In genomic region chr4:75940692-75941253, GRCh38 we compare ENCODE assay signal across 1 cellular context.
A peak's percentile ranks its signal among the peaks of the same experiment; 100 is the strongest.
TF ChIP-seq lines count a peak whose summit lies in the region.

TSS of gene NAAA (minus strand) at chr4:75941013. CDS start at chr4:75940949, 64 bp downstream.

TF ChIP-seq in K562, 482 proteins besides CTCF, POLR2A, EP300 and RAD21 (continued from another document and continues in another):
- TF ChIP-seq DEAF1 (CRISPR knock-in tag; IDR thresholded peaks at IDR 0.05) (no peak), PRDM10 (IDR thresholded peaks at IDR 0.05; ENCODE audit: partially characterized antibody) (no peak), PHB (CRISPR knock-in tag; IDR thresholded peaks at IDR 0.05) (no peak), ARHGAP35 (IDR thresholded peaks at IDR 0.05; ENCODE audit: partially characterized antibody) (no peak), HCFC1 (IDR thresholded peaks at IDR 0.05; ENCODE audit: low read depth, low read length) (no peak), ZBTB7A (IDR thresholded peaks at IDR 0.05; ENCODE audit: borderline replicate concordance, control insufficient read depth, low read depth, low read length) (peak; percentile 53; the same call in 1 of the 2 replicates), NCOA2 (IDR thresholded peaks at IDR 0.05; ENCODE audit: partially characterized antibody in 2 of 2) (no peak), ZNF24 (IDR thresholded peaks at IDR 0.05) (no peak), U2AF1 (optimal IDR thresholded peaks at IDR 0.05; ENCODE audit: low read depth, low read length) (no peak), CHD1 (IDR thresholded peaks at IDR 0.05; ENCODE audit: low read length) (peak; percentile 89), ELF1 (tag; IDR thresholded peaks at IDR 0.05) (no peak), ZNF133 (CRISPR knock-in tag; IDR thresholded peaks at IDR 0.05) (no peak), TAF1 (IDR thresholded peaks at IDR 0.05; ENCODE audit: control insufficient read depth, extremely low read depth, insufficient read depth, low read length, severe bottlenecking) (peak; percentile 18), IRF9 (tag; IDR thresholded peaks at IDR 0.05) (no peak), CREBBP (IDR thresholded peaks at IDR 0.05; ENCODE audit: low read depth, low read length) (no peak), MTA1 (IDR thresholded peaks at IDR 0.05; ENCODE audit: borderline replicate concordance) (no peak), HNRNPL (IDR thresholded peaks at IDR 0.05; ENCODE audit: low read depth, low read length) (no peak), ZBTB11 (CRISPR knock-in tag; IDR thresholded peaks at IDR 0.05) (no peak), THRA (IDR thresholded peaks at IDR 0.05) (no peak), BACH1 (tag; IDR thresholded peaks at IDR 0.05) (no peak), FOXA3 (CRISPR knock-in tag; conservative IDR thresholded peaks at IDR 0.05 in 1 of 2, IDR thresholded peaks at IDR 0.05 in 1 of 2) (no peak), SFPQ (IDR thresholded peaks at IDR 0.05; ENCODE audit: low read depth, low read length) (no peak), DACH1 (IDR thresholded peaks at IDR 0.05; ENCODE audit: partially characterized antibody) (no peak), PHF21A (IDR thresholded peaks at IDR 0.05; ENCODE audit: borderline replicate concordance, low read depth) (no peak), HBP1 (CRISPR knock-in tag; IDR thresholded peaks at IDR 0.05) (no peak), FUS (optimal IDR thresholded peaks at IDR 0.05; ENCODE audit: low read depth, low read length) (no peak), RBM15 (IDR thresholded peaks at IDR 0.05; ENCODE audit: insufficient read depth, low read length) (no peak), VEZF1 (CRISPR knock-in tag; IDR thresholded peaks at IDR 0.05) (no peak), BRD4 (IDR thresholded peaks at IDR 0.05) (no peak), ZNF561 (CRISPR knock-in tag; conservative IDR thresholded peaks at IDR 0.05) (no peak), ETV6 (IDR thresholded peaks at IDR 0.05; ENCODE audit: borderline replicate concordance in 1 of 2, low read depth in 2 of 2, low read length in 1 of 2) (no peak), ETV6 (CRISPR knock-in tag; IDR thresholded peaks at IDR 0.05; ENCODE audit: borderline replicate concordance) (no peak), HNRNPK (IDR thresholded peaks at IDR 0.05; ENCODE audit: low read depth, low read length, poor library complexity, severe bottlenecking) (no peak), IRF1 (CRISPR knock-in tag; IDR thresholded peaks at IDR 0.05; ENCODE audit: borderline replicate concordance) (no peak), PTRF (tag; IDR thresholded peaks at IDR 0.05) (no peak), EP400 (IDR thresholded peaks at IDR 0.05) (no peak), GABPB1 (CRISPR knock-in tag; IDR thresholded peaks at IDR 0.05) (no peak), ZNF609 (CRISPR knock-in tag; IDR thresholded peaks at IDR 0.05; ENCODE audit: borderline replicate concordance) (no peak)
